24 cellular contexts compared by ENCODE assay signal in genomic region chr2:239255218-239255617, GRCh38.
DNase-seq lines count a peak whose midpoint lies in the region; ATAC-seq, FAIRE-seq and TF ChIP-seq lines count a peak whose summit lies in the region.
"Had no signal": no experiment of that assay in that cellular context is flagged by ENCODE, and none has a peak within 500 bp of the region (broad histone marks: within the 10 kb centered on the region; RNA-seq: fewer than 3 reads in every experiment).

No MANE protein-coding gene starts in this region.

- no peak for TF ChIP-seq RAD21 in GM12878 (IDR thresholded peaks at IDR 0.05; ENCODE audit: insufficient read depth, low read depth, low read length)

- peaks cover 98% of the 10 kb centered on the region for H3K4me1 Mint-ChIP-seq in CD14-positive monocyte

- no peak overlapping the region for H3K9ac ChIP-seq in GM12878 (ENCODE audit: control insufficient read depth, insufficient read depth, low read length)
- no peak overlapping the region for H3K9ac ChIP-seq in mesendoderm (ENCODE audit: low read length)
- H3K9ac ChIP-seq: neural progenitor cell, SK-N-SH had no signal

- CTCF ChIA-PET in GM12878 (lab: Yijun Ruan, JAX): no interaction called here

- H3K27me3 ChIP-seq in GM12878 (replicated peaks in 1 of 2; ENCODE audit: control insufficient read depth in 2 of 2, insufficient read depth in 2 of 2, low read length in 1 of 2) (peaks cover 0 to 11% of the 10 kb centered on the region in 2 experiments; a peak in 2 of 4 replicates), neutrophil (no peaks in the 10 kb centered on the region), mesendoderm (ENCODE audit: insufficient read depth, low read length, poor library complexity) (no peaks in the 10 kb centered on the region), spleen (replicated peaks in 1 of 7) (peaks cover 0 to 11% (median 0%) of the 10 kb centered on the region in 7 donors)
- H3K27me3 ChIP-seq: hepatocyte, neural progenitor cell, tibial artery had no signal

- H2BK5ac ChIP-seq in mesendoderm (ENCODE audit: low read length): no peak overlapping the region

- peaks cover 0 to 3% (median 0%) of the 10 kb centered on the region in 7 donors for H3K9me3 Mint-ChIP-seq in CD14-positive monocyte

- BruUV-seq in GM12878 (replicated peaks; lab: Mats Ljungman, UMichigan): no TSS peak

- DNase-seq in CD14-positive monocyte (ENCODE audit: low spot score) (no peak), KBM-7 (peak; percentile 51), GM12878 (ENCODE audit: low read depth, low spot score) (no peak), activated gamma-delta T cell (lab: John Stamatoyannopoulos, UW) (no peak), mesendoderm (no peak), spleen (no peak)
- DNase-seq: activated CD8-positive, alpha-beta T cell treated with anti-CD3 and anti-CD28 coated beads for 36 hours; immature natural killer cell; left ventricle myocardium superior; NCI-H1417 treated with DMSO at 0.1 percent for 48 hours; NK-92 treated with Interleukin-12 subunit alpha and Interleukin-12 subunit beta, amount 100 ng/mL, for 24 hours; RPMI8226; SK-N-SH; stimulated activated CD4-positive, alpha-beta T cell treated with anti-CD3 and anti-CD28 coated beads, Interleukin-4, amount 100 ng/mL, for 1 hour; stimulated activated naive CD8-positive, alpha-beta T cell treated with anti-CD3 and anti-CD28 coated beads, Interleukin-15, Interleukin-2, amounts not matched to agents 100 U/mL and 50 U/mL, for 24 hours; T-helper 9 cell had no signal

- peaks cover 29% of the 10 kb centered on the region for H3K4me1 ChIP-seq in GM12878 (ENCODE audit: control insufficient read depth, insufficient read depth, low read length)
- peaks cover 100% of the 10 kb centered on the region in 2 experiments for H3K4me1 ChIP-seq in neutrophil (ENCODE audit: control insufficient read depth in 1 of 2, insufficient read depth in 1 of 2, low read depth in 1 of 2, low read length in 1 of 2)
- H3K4me1 ChIP-seq in mesendoderm (ENCODE audit: control insufficient read depth, low read depth, low read length): no peaks in the 10 kb centered on the region
- peaks cover 35 to 99% (median 77%) of the 10 kb centered on the region in 6 donors for H3K4me1 ChIP-seq in spleen

- no peak for TF ChIP-seq CTCF in CD14-positive monocyte (IDR thresholded peaks at IDR 0.05)
- TF ChIP-seq CTCF in GM12878 (IDR thresholded peaks at IDR 0.05 in 2 of 3, conservative IDR thresholded peaks at IDR 0.05 in 1 of 3; ENCODE audit: control insufficient read depth in 2 of 3, extremely low read depth in 1 of 3, insufficient read depth in 1 of 3, low read depth in 3 of 3, low read length in 3 of 3): no peak
- no peak for TF ChIP-seq CTCF in neutrophil (IDR thresholded peaks at IDR 0.05)
- TF ChIP-seq CTCF in spleen (IDR thresholded peaks at IDR 0.05 in 8 of 11, conservative IDR thresholded peaks at IDR 0.05 in 3 of 11): no peak

- TF ChIP-seq POLR2A in GM12878 (IDR thresholded peaks at IDR 0.05; ENCODE audit: low read depth, low read length) (no peak), spleen (IDR thresholded peaks at IDR 0.05) (no peak)

- H3K27me3 Mint-ChIP-seq in CD14-positive monocyte (ENCODE audit: low read depth in 3 of 3): no peaks in the 10 kb centered on the region
- H3K27me3 Mint-ChIP-seq: activated CD8-positive, alpha-beta T cell treated with anti-CD3 and anti-CD28 coated beads for 36 hours; progenitor cell of endocrine pancreas had no signal

- no peak overlapping the region for H2BK120ac ChIP-seq in mesendoderm (ENCODE audit: low read depth, low read length)

- H3K56ac ChIP-seq in mesendoderm (ENCODE audit: low read length): no peak overlapping the region

- H3K79me2 ChIP-seq in GM12878 (ENCODE audit: control insufficient read depth, insufficient read depth, low read length) (no peaks in the 10 kb centered on the region), mesendoderm (ENCODE audit: control insufficient read depth, insufficient read depth, low read length) (peaks cover 6% of the 10 kb centered on the region)

- FAIRE-seq in GM12878 (lab: Jason Lieb, UNC): no peak
- FAIRE-seq: bronchial epithelial cell had no signal

- no peak overlapping the region for H3K18ac ChIP-seq in mesendoderm (ENCODE audit: low read length)

- H4K20me1 ChIP-seq in GM12878 (ENCODE audit: control insufficient read depth, insufficient read depth): peaks cover 5% of the 10 kb centered on the region

- H3K27ac ChIP-seq in GM12878 (ENCODE audit: control insufficient read depth, insufficient read depth): no peak overlapping the region
- peak overlapping the region; percentile 86 for H3K27ac ChIP-seq in neutrophil
- no peak overlapping the region for H3K27ac ChIP-seq in mesendoderm (ENCODE audit: low read depth, low read length)
- H3K27ac ChIP-seq in spleen: peak overlapping the region in 4 of 8 donors; percentile 17 to 55 (median 36)
- H3K27ac ChIP-seq: hepatocyte, neural progenitor cell, tibial artery had no signal

- peak overlapping the region; percentile 76 to 95 (median 92) for H3K27ac Mint-ChIP-seq in CD14-positive monocyte
- H3K27ac Mint-ChIP-seq: activated CD8-positive, alpha-beta T cell treated with anti-CD3 and anti-CD28 coated beads for 36 hours; neural progenitor cell; progenitor cell of endocrine pancreas had no signal

- no peak overlapping the region for H3K4ac ChIP-seq in mesendoderm (ENCODE audit: low read depth, low read length)

- H3K23ac ChIP-seq in mesendoderm (ENCODE audit: low read length): no peak overlapping the region

- H3K4me2 ChIP-seq in GM12878 (ENCODE audit: control insufficient read depth, insufficient read depth): no peak overlapping the region
- H3K4me2 ChIP-seq in mesendoderm (ENCODE audit: low read length): no peak overlapping the region
- H3K4me2 ChIP-seq: hepatocyte, neural progenitor cell, SK-N-SH had no signal

- no peak overlapping the region for H2AK5ac ChIP-seq in mesendoderm (ENCODE audit: low read length)

- RAD21 ChIA-PET in GM12878 (lab: Charles Lee; ENCODE audit: unreplicated experiment): interaction anchor here (1.2 kb wide), 1 partner anchor 114 kb away, joined by 3 read pairs; no protein-coding TSS in a partner anchor

- peaks cover 9 to 29% of the 10 kb centered on the region in 2 donors for H3K36me3 Mint-ChIP-seq in CD14-positive monocyte

- no peak overlapping the region for H2AFZ ChIP-seq in GM12878 (ENCODE audit: control insufficient read depth, low read depth, low read length)
- H2AFZ ChIP-seq: hepatocyte, neural progenitor cell had no signal

- H2BK15ac ChIP-seq in mesendoderm (replicated peaks; ENCODE audit: low read depth): no peak overlapping the region

- H3K4me3 ChIP-seq in GM12878: no peak overlapping the region
- no peak overlapping the region for H3K4me3 ChIP-seq in neutrophil (ENCODE audit: low read depth in 1 of 2, low read length in 1 of 2)
- H3K4me3 ChIP-seq in mesendoderm (ENCODE audit: low read length): no peak overlapping the region
- no peak overlapping the region for H3K4me3 ChIP-seq in spleen
- H3K4me3 ChIP-seq: hepatocyte, neural progenitor cell, skin epidermis, tibial artery had no signal

- no peak overlapping the region for H4K5ac ChIP-seq in mesendoderm (ENCODE audit: low read length)

- WGBS in GM12878 (ENCODE audit: insufficient coverage, insufficient replicate concordance, low lambda C conversion rate, missing lambda C conversion rate): 74% methylated on average over 5 of the region's 5 CpGs
- WGBS in mesendoderm (ENCODE audit: extremely low coverage, insufficient coverage, low lambda C conversion rate): no CpG with 5 or more reads among the region's 5 CpGs
- 51 to 57% (median 53%) methylated on average over 5 of the region's 5 CpGs for WGBS in spleen, 5 donors

- POLR2A ChIA-PET in GM12878 (lab: Charles Lee): no interaction called here

- peaks cover 4% of the 10 kb centered on the region; the same call in 2 of the 3 replicates for H3K9me3 ChIP-seq in GM12878 (replicated peaks; ENCODE audit: control insufficient read depth, insufficient read depth, low read length)
- H3K9me3 ChIP-seq in neutrophil: no peaks in the 10 kb centered on the region
- peaks cover 0 to 19% (median 14%) of the 10 kb centered on the region in 8 donors for H3K9me3 ChIP-seq in spleen
- H3K9me3 ChIP-seq: SK-N-SH had no signal

- no peak overlapping the region for H4K8ac ChIP-seq in mesendoderm (ENCODE audit: low read depth, low read length)

- SMC1A ChIA-PET in GM12878 (lab: Charles Lee; ENCODE audit: uncharacterized antibody, unreplicated experiment): interaction anchor here (0.8 kb wide), 2 partner anchors 12 to 21 kb away, joined by 3 read pairs; no protein-coding TSS in a partner anchor

- ATAC-seq in GM12878 (no peak), GM19324 (IDR thresholded peaks at IDR 0.05; ENCODE audit: low FRiP score, unreplicated experiment) (no peak)
- ATAC-seq: activated CD8-positive, alpha-beta T cell treated with anti-CD3 and anti-CD28 coated beads for 36 hours; left ventricle myocardium superior; stimulated activated naive CD8-positive, alpha-beta T cell treated with anti-CD3 and anti-CD28 coated beads, Interleukin-15, Interleukin-2, amounts not matched to agents 100 U/mL and 50 U/mL, for 24 hours had no signal

- in situ Hi-C loops in KBM-7 (cut with MboI; ENCODE audit: low pct_unique_long_range_greater_than_20kb, low sequenced_read_pairs): no loop called here
- in situ Hi-C loops in GM12878 (cut with MboI): no loop called here

- intact Hi-C loops in CD14-positive monocyte (cut with micrococcal nuclease): loop anchor here in 1 of 2 donors (2.0 to 10.0 kb wide), 2 partner anchors 14 to 210 kb away; no protein-coding TSS in a partner anchor
- intact Hi-C loops in GM12878 (cut with micrococcal nuclease; ENCODE audit: unreplicated experiment): loop anchor here (10.0 kb wide), 1 partner anchor 110 kb away; no protein-coding TSS in a partner anchor
- intact Hi-C loops in spleen (cut with DNase I; ENCODE audit: low total_unique reads): no loop called here

- no peak for TF ChIP-seq EP300 in GM12878 (IDR thresholded peaks at IDR 0.05; ENCODE audit: borderline replicate concordance in 1 of 2, control insufficient read depth in 1 of 2, low read depth in 2 of 2, low read length in 2 of 2)

- H3K36me3 ChIP-seq in GM12878 (ENCODE audit: control insufficient read depth in 2 of 2, insufficient read depth in 2 of 2, low read length in 1 of 2) (no peaks in the 10 kb centered on the region), neutrophil (no peaks in the 10 kb centered on the region), mesendoderm (ENCODE audit: control insufficient read depth, insufficient read depth, low read length) (no peaks in the 10 kb centered on the region), spleen (peaks cover 0 to 5% (median 0%) of the 10 kb centered on the region in 6 donors)
- H3K36me3 ChIP-seq: neural progenitor cell, tibial artery had no signal

- H3K79me1 ChIP-seq in mesendoderm (ENCODE audit: low read length): peaks cover 17% of the 10 kb centered on the region

- peak overlapping the region in 1 of 2 donors; percentile 62 for H3K4me3 Mint-ChIP-seq in CD14-positive monocyte
- H3K4me3 Mint-ChIP-seq: activated CD8-positive, alpha-beta T cell treated with anti-CD3 and anti-CD28 coated beads for 36 hours; immature natural killer cell; neural progenitor cell had no signal

TF ChIP-seq in GM12878, 131 proteins besides CTCF, POLR2A, EP300 and RAD21 (continues in another document):
- no peak for TF ChIP-seq TCF3 (IDR thresholded peaks at IDR 0.05; ENCODE audit: borderline replicate concordance, insufficient read depth, low read depth, low read length)
- TF ChIP-seq RUNX3 (IDR thresholded peaks at IDR 0.05; ENCODE audit: low read length): no peak
- TF ChIP-seq ATF7 (IDR thresholded peaks at IDR 0.05; ENCODE audit: low read depth): peak; percentile 45
- TF ChIP-seq FOXK2 (IDR thresholded peaks at IDR 0.05): no peak
